ENCODE assay signal across 23 cellular contexts in genomic region chr5:144331361-144331760, GRCh38.
"Had no signal": no experiment of that assay in that cellular context is flagged by ENCODE, and none has a peak within 500 bp of the region (broad histone marks: within the 10 kb centered on the region; RNA-seq: fewer than 3 reads in every experiment).

No MANE protein-coding gene starts in this region.

- H3K4me3 ChIP-seq: colonic mucosa, coronary artery, dorsolateral prefrontal cortex, esophagus muscularis mucosa, esophagus squamous epithelium, gastrocnemius medialis, gastroesophageal sphincter, heart left ventricle, heart right ventricle had no signal

- H3K36me3 ChIP-seq: colonic mucosa, esophagus muscularis mucosa, esophagus squamous epithelium, gastrocnemius medialis, gastroesophageal sphincter, heart left ventricle, heart right ventricle had no signal

- H3K9me3 ChIP-seq: colonic mucosa, esophagus muscularis mucosa, esophagus squamous epithelium, gastrocnemius medialis, gastroesophageal sphincter, heart left ventricle, heart right ventricle had no signal

- DNase-seq: colonic mucosa; cortex of kidney; dermis blood vessel endothelial cell; dorsolateral prefrontal cortex; effector CD4-positive, alpha-beta T cell; effector CD8-positive, alpha-beta T cell; effector memory CD4-positive, alpha-beta T cell; effector memory CD8-positive, alpha-beta T cell; endodermal cell; erythroblast; esophagus squamous epithelium; foreskin fibroblast; foreskin keratinocyte; foreskin melanocyte; gastrocnemius medialis; glutamatergic neuron; head of caudate nucleus; heart left ventricle; heart right ventricle had no signal

- H3K27ac ChIP-seq: colonic mucosa, coronary artery, dorsolateral prefrontal cortex, epithelial cell of prostate, esophagus muscularis mucosa, esophagus squamous epithelium, foreskin keratinocyte, gastrocnemius medialis, gastroesophageal sphincter, heart left ventricle, heart right ventricle had no signal

- H3K27me3 ChIP-seq: colonic mucosa, dorsolateral prefrontal cortex, esophagus muscularis mucosa, esophagus squamous epithelium, foreskin keratinocyte, gastrocnemius medialis, gastroesophageal sphincter, heart left ventricle, heart right ventricle had no signal
